ENCODE assay signal across 18 cellular contexts in genomic region chr15:68339481-68339880, GRCh38.
"Had no signal": no experiment of that assay in that cellular context is flagged by ENCODE, and none has a peak within 500 bp of the region (broad histone marks: within the 10 kb centered on the region; RNA-seq: fewer than 3 reads in every experiment).

No MANE protein-coding gene starts in this region.

- H3K27ac Mint-ChIP-seq: naive thymus-derived CD4-positive, alpha-beta T cell; nephron progenitor cell had no signal

- H3K9me3 Mint-ChIP-seq: naive thymus-derived CD4-positive, alpha-beta T cell; nephron progenitor cell had no signal

- H3K27me3 Mint-ChIP-seq: naive thymus-derived CD4-positive, alpha-beta T cell had no signal

- H3K27me3 ChIP-seq: heart right ventricle, right atrium auricular region, sigmoid colon, stomach, thyroid gland, upper lobe of left lung had no signal

- H3K4me3 Mint-ChIP-seq: naive thymus-derived CD4-positive, alpha-beta T cell; nephron progenitor cell had no signal

- ATAC-seq: esophagus mucosa; heart right ventricle; left lobe of liver; naive thymus-derived CD4-positive, alpha-beta T cell had no signal

- H3K27ac ChIP-seq: sigmoid colon, stomach, thyroid gland, upper lobe of left lung had no signal

- H3K9me3 ChIP-seq: heart right ventricle, right atrium auricular region, sigmoid colon, stomach, thyroid gland, upper lobe of left lung had no signal

- H3K36me3 ChIP-seq: heart right ventricle, right atrium auricular region, sigmoid colon, stomach, thyroid gland, upper lobe of left lung had no signal

- DNase-seq: effector memory CD4-positive, alpha-beta T cell; heart right ventricle; hypothalamus; islet precursor cell; mammary epithelial cell; naive thymus-derived CD4-positive, alpha-beta T cell; nephron progenitor cell; sigmoid colon; small intestine; stimulated activated CD4-positive, alpha-beta T cell treated with anti-CD3 and anti-CD28 coated beads, Interleukin-12 subunit alpha, Interleukin-12 subunit beta, amount 100 ng/mL, for 4 hours; stimulated activated naive CD4-positive, alpha-beta T cell; stomach; substantia nigra; thyroid gland; upper lobe of left lung had no signal

- H3K4me3 ChIP-seq: heart right ventricle, right atrium auricular region, sigmoid colon, stomach, thyroid gland, upper lobe of left lung had no signal

- H3K36me3 Mint-ChIP-seq: naive thymus-derived CD4-positive, alpha-beta T cell had no signal
